ENCODE assay signal across 24 cellular contexts in genomic region chr13:97468331-97468730, GRCh38. TPM values are rescaled to one million over a fixed set of nuclear protein-coding genes. Genes with fewer than 3 reads are reported as not detected.
A peak's percentile ranks its signal among the peaks of the same experiment; 100 is the strongest.
DNase-seq lines count a peak whose midpoint lies in the region; ATAC-seq and TF ChIP-seq lines count a peak whose summit lies in the region.
"Had no signal": no experiment of that assay in that cellular context is flagged by ENCODE, and none has a peak within 500 bp of the region (broad histone marks: within the 10 kb centered on the region; RNA-seq: fewer than 3 reads in every experiment).

No MANE protein-coding gene starts in this region.

- H3K27ac ChIP-seq in osteoblast (ENCODE audit: low read depth, low read length), result no peak overlapping the region
- H3K27ac ChIP-seq: gastrocnemius medialis, ovary, sigmoid colon, thyroid gland had no signal

- no peaks in the 10 kb centered on the region for H3K27me3 ChIP-seq in osteoblast (ENCODE audit: insufficient read depth, low read length)
- H3K27me3 ChIP-seq: gastrocnemius medialis, ovary, sigmoid colon, thyroid gland had no signal

- no peak for TF ChIP-seq CTCF in osteoblast (IDR thresholded peaks at IDR 0.05; ENCODE audit: extremely low read depth, low read depth, low read length)

- H3K9me3 ChIP-seq in osteoblast (ENCODE audit: low read depth, low read length), result no peaks in the 10 kb centered on the region
- H3K9me3 ChIP-seq: gastrocnemius medialis, ovary, sigmoid colon, thyroid gland had no signal

- DNase-seq in COLO829 (ENCODE audit: low spot score), result peak; percentile 86
- peak; percentile 23 for DNase-seq in RPMI7951 (ENCODE audit: low read depth)
- peak; percentile 74 for DNase-seq in fibroblast of peridontal ligament (ENCODE audit: extremely low read depth)
- peak; percentile 31 for DNase-seq in osteoblast (ENCODE audit: insufficient read length, low spot score, missing footprints)
- no peak for DNase-seq in stimulated activated CD4-positive, alpha-beta T cell treated with anti-CD3 and anti-CD28 coated beads, Interleukin-2, amount 100 ng/mL, for 48 hours
- DNase-seq in NCI-H1436 (lab: John Stamatoyannopoulos, UW), result no peak
- DNase-seq in cerebellum (ENCODE audit: low spot score), result no peak
- DNase-seq: activated CD4-positive, alpha-beta memory T cell treated with anti-CD3 and anti-CD28 coated beads, Interleukin-2, amount 10 ng/mL, durations not matched to agents 7 days and 5 days; activated CD4-positive, CD25-positive, alpha-beta regulatory T cell; activated naive CD4-positive, alpha-beta T cell; activated T-cell treated with anti-CD3 and anti-CD28 coated beads for 4 hours; AML-193; DND-41; gastrocnemius medialis; KG1; naive thymus-derived CD4-positive, alpha-beta T cell; NCI-H2029 treated with DMSO at 0.1 percent for 48 hours; NCI-H510A; ovary; sigmoid colon; stimulated activated naive CD4-positive, alpha-beta T cell; T1000; thyroid gland had no signal

- no peaks in the 10 kb centered on the region for H3K79me2 ChIP-seq in osteoblast (ENCODE audit: insufficient read depth, low read length)

- no peak overlapping the region for H2AFZ ChIP-seq in osteoblast (ENCODE audit: low read length)

- no peak overlapping the region for H3K4me3 ChIP-seq in osteoblast (ENCODE audit: insufficient read depth, low read length)
- H3K4me3 ChIP-seq: gastrocnemius medialis, ovary, sigmoid colon, thyroid gland had no signal

- H3K36me3 ChIP-seq in osteoblast (ENCODE audit: insufficient read depth, low read length), result peaks cover 6% of the 10 kb centered on the region
- H3K36me3 ChIP-seq: ovary, thyroid gland had no signal

- no peak for ATAC-seq in GM21786 (IDR thresholded peaks at IDR 0.05; ENCODE audit: unreplicated experiment)
- ATAC-seq: gastrocnemius medialis; naive thymus-derived CD4-positive, alpha-beta T cell had no signal

- H4K20me1 ChIP-seq in osteoblast (ENCODE audit: insufficient read depth, low read length), result no peaks in the 10 kb centered on the region

- H3K4me2 ChIP-seq in osteoblast (ENCODE audit: insufficient read depth, low read length), result no peak overlapping the region

- no peaks in the 10 kb centered on the region for H3K4me1 ChIP-seq in osteoblast (ENCODE audit: insufficient read depth, low read length)
- H3K4me1 ChIP-seq: gastrocnemius medialis, sigmoid colon had no signal

RNA-seq across cellular contexts. Expression of gene RAP2A, which starts 34.4 kb away (rescaled TPM):
- total RNA-seq in RPMI7951 (2014; rRNA removed; shearing (Covaris generic)), result 27.7 and 28.2 TPM in 2 replicates
- 46.6 and 49.9 TPM in 2 replicates for total RNA-seq in osteoblast
- 92.8 TPM for total RNA-seq in cerebellum

Comparison
In these comparisons a context has a peak if more than half of its experiments do, and no peak if none do; other contexts are left out.
1. DNase-seq: peak in COLO829 (single experiment), RPMI7951 (single experiment), fibroblast of peridontal ligament (single experiment) and osteoblast (single experiment); none in stimulated activated CD4-positive, alpha-beta T cell treated with anti-CD3 and anti-CD28 coated beads, Interleukin-2, amount 100 ng/mL, for 48 hours (0 of 2), NCI-H1436 (single experiment) and cerebellum (single experiment).